Comparison of ENCODE assay signal across 17 cellular contexts in genomic region chr12:131461096-131461495, GRCh38.
A peak's percentile ranks its signal among the peaks of the same experiment; 100 is the strongest.
DNase-seq lines count a peak whose midpoint lies in the region; FAIRE-seq and TF ChIP-seq lines count a peak whose summit lies in the region.
"Had no signal": no experiment of that assay in that cellular context is flagged by ENCODE, and none has a peak within 500 bp of the region (broad histone marks: within the 10 kb centered on the region; RNA-seq: fewer than 3 reads in every experiment).

No MANE protein-coding gene starts in this region.

- no peak overlapping the region for H3K9ac ChIP-seq in mammary epithelial cell (ENCODE audit: insufficient read depth, low read length)

- FAIRE-seq in H54 (lab: Jason Lieb, UNC) = no peak
- FAIRE-seq: A549, H1 had no signal

- TF ChIP-seq EP300 in stomach (IDR thresholded peaks at IDR 0.05) = no peak

- intact Hi-C loops in stomach (cut with DNase I; ENCODE audit: low total_unique reads) (no loop called here), mammary epithelial cell (cut with micrococcal nuclease) (no loop called here)

- dilution Hi-C loops in mammary epithelial cell (cut with HindIII; ENCODE audit: low sequenced_read_pairs) = no loop called here

- H3K4me2 ChIP-seq in mammary epithelial cell (ENCODE audit: insufficient read depth, low read depth, low read length) = no peak overlapping the region
- H3K4me2 ChIP-seq: A549 had no signal

- no peak overlapping the region for H3K27ac ChIP-seq in stomach
- H3K27ac ChIP-seq in mammary epithelial cell (ENCODE audit: insufficient read depth, low read depth, low read length) = no peak overlapping the region
- H3K27ac ChIP-seq: 22Rv1, A549, HL-60 had no signal

- TF ChIP-seq POLR2A in stomach (IDR thresholded peaks at IDR 0.05) (no peak), H54 (IDR thresholded peaks at IDR 0.05; ENCODE audit: low read depth, low read length) (no peak)

- peaks cover 0 to 61% (median 9%) of the 10 kb centered on the region in 3 donors for H3K27me3 ChIP-seq in stomach
- H3K27me3 ChIP-seq in mammary epithelial cell (ENCODE audit: insufficient read depth, low read length) = no peaks in the 10 kb centered on the region

- H3K36me3 ChIP-seq in stomach (no peaks in the 10 kb centered on the region), mammary epithelial cell (ENCODE audit: insufficient read depth, low read length) (no peaks in the 10 kb centered on the region)

- 54 to 64% (median 58%) methylated on average over 2 of the region's 2 CpGs for WGBS in stomach, 5 donors
- WGBS in mammary epithelial cell (ENCODE audit: low coverage, missing lambda C conversion rate) = 42% methylated on average over 2 of the region's 2 CpGs

- CTCF ChIA-PET in mammary epithelial cell (lab: Charles Lee; ENCODE audit: low non-redundant PET) = no interaction called here

- H2AFZ ChIP-seq in mammary epithelial cell (ENCODE audit: low read depth, low read length) = no peak overlapping the region

- peaks cover 0 to 4% (median 0%) of the 10 kb centered on the region in 4 donors for H3K9me3 ChIP-seq in stomach
- peaks cover 16% of the 10 kb centered on the region for H3K9me3 ChIP-seq in mammary epithelial cell (replicated peaks; ENCODE audit: insufficient read depth, low read length)

- BruUV-seq in mammary epithelial cell (replicated peaks; lab: Mats Ljungman, UMichigan) = no TSS peak

- in situ Hi-C loops in mammary epithelial cell (cut with MboI; ENCODE audit: low sequenced_read_pairs in 2 of 2) = no loop called here

- no peak overlapping the region for H3K4me3 ChIP-seq in stomach
- H3K4me3 ChIP-seq in mammary epithelial cell (replicated peaks in 1 of 3; ENCODE audit: insufficient read depth in 1 of 3, low read depth in 2 of 3, low read length in 3 of 3) = no peak overlapping the region
- H3K4me3 ChIP-seq: A549 had no signal

- TF ChIP-seq CTCF in stomach (IDR thresholded peaks at IDR 0.05) (no peak), mammary epithelial cell (conservative IDR thresholded peaks at IDR 0.05 in 1 of 2, IDR thresholded peaks at IDR 0.05 in 1 of 2; ENCODE audit: extremely low read depth in 1 of 2, insufficient read depth in 1 of 2, low read depth in 1 of 2, low read length in 2 of 2) (no peak)

- H3K79me2 ChIP-seq in mammary epithelial cell (ENCODE audit: insufficient read depth, low read length) = no peaks in the 10 kb centered on the region

- DNase-seq in activated CD8-positive, alpha-beta memory T cell treated with anti-CD3 and anti-CD28 coated beads for 24 hours = peak; percentile 24
- no peak for DNase-seq in activated CD8-positive, alpha-beta memory T cell treated with anti-CD3 and anti-CD28 coated beads, Interleukin-2, amount 50 U/mL, for 4 hours
- peak; percentile 4 for DNase-seq in iPS-NIHi7 (ENCODE audit: extremely low spot score)
- DNase-seq in stomach = peak; percentile 2
- DNase-seq in NCI-H774 (lab: John Stamatoyannopoulos, UW) = no peak
- no peak for DNase-seq in mammary epithelial cell
- DNase-seq in H54 (ENCODE audit: insufficient read length, low spot score) = no peak
- DNase-seq: AML-193; Calu3; CD8-positive, alpha-beta T cell; DMS79 treated with DMSO at 0.1 percent for 48 hours; GF-D8; HCEC 1CT had no signal

- no peaks in the 10 kb centered on the region for H4K20me1 ChIP-seq in mammary epithelial cell (ENCODE audit: insufficient read depth, low read length)

- H3K4me1 ChIP-seq in stomach = no peaks in the 10 kb centered on the region
- H3K4me1 ChIP-seq in mammary epithelial cell (ENCODE audit: insufficient read depth, low read length) = no peaks in the 10 kb centered on the region
- H3K4me1 ChIP-seq: A549 had no signal

Comparison
In these comparisons a context has a peak if more than half of its experiments do, and no peak if none do; other contexts are left out.
1. DNase-seq: peak in activated CD8-positive, alpha-beta memory T cell treated with anti-CD3 and anti-CD28 coated beads for 24 hours (single experiment), iPS-NIHi7 (single experiment) and stomach (single experiment); none in activated CD8-positive, alpha-beta memory T cell treated with anti-CD3 and anti-CD28 coated beads, Interleukin-2, amount 50 U/mL, for 4 hours (single experiment), NCI-H774 (single experiment), mammary epithelial cell (single experiment) and H54 (single experiment).